ENCODE assay signal across 24 cellular contexts in the genomic region with DNA sequence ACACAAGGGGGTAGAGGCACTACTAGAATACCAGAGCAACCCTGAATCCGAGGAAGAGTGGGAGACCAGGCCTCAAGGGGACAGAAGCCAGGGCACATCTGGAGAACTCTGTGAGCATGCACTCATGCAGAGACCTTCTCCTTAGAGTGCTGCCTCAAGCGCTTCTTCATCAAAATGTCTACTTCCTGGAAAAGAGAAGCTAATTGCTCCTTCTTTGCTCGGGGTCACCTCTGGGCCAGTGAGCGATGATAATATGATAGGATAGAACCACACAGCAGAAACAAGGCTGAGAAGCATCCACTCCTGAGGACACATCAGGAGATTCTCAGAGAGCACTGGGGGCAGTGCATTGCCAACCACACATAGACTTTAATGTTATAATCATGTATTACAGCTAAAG.
"Had no signal": no experiment of that assay in that cellular context is flagged by ENCODE, and none has a peak within 500 bp of the region (broad histone marks: within the 10 kb centered on the region; RNA-seq: fewer than 3 reads in every experiment).

No MANE protein-coding gene starts in this region.

- H3K4me1 ChIP-seq: body of pancreas, gastroesophageal sphincter, thyroid gland, upper lobe of right lung had no signal

- H3K4me3 Mint-ChIP-seq: activated CD4-positive, alpha-beta T cell treated with anti-CD3 and anti-CD28 coated beads, Interleukin-2, amount 10 ng/mL, durations not matched to agents 24 days and 14 days; activated CD8-positive, alpha-beta T cell treated with anti-CD3 and anti-CD28 coated beads for 36 hours; activated naive CD4-positive, alpha-beta T cell treated with anti-CD3 and anti-CD28 coated beads, Interleukin-2, amount 50 U/mL, for 24 hours; activated T-helper 1 cell treated with anti-CD3 and anti-CD28 coated beads, Interleukin-12 subunit alpha, Interleukin-12 subunit beta, Interleukin-2, Interleukin-4 antibody, amounts not matched to agents 30 ng/mL and 10 ng/mL and 1 ng/mL, durations not matched to agents 14 hours and 24 hours and 36 hours; natural killer cell had no signal

- H3K9me3 Mint-ChIP-seq: activated CD4-positive, alpha-beta T cell treated with anti-CD3 and anti-CD28 coated beads, Interleukin-2, amount 10 ng/mL, durations not matched to agents 24 days and 14 days; activated CD8-positive, alpha-beta T cell treated with anti-CD3 and anti-CD28 coated beads for 36 hours; activated naive CD4-positive, alpha-beta T cell treated with anti-CD3 and anti-CD28 coated beads, Interleukin-2, amount 50 U/mL, for 24 hours; natural killer cell had no signal

- H3K4me3 ChIP-seq: body of pancreas, cardiac muscle cell, gastroesophageal sphincter, thyroid gland, upper lobe of right lung had no signal

- H3K27ac ChIP-seq: body of pancreas, cardiac muscle cell, epithelial cell of prostate, gastroesophageal sphincter, thyroid gland, upper lobe of right lung, VCaP had no signal

- H3K9me3 ChIP-seq: body of pancreas, gastroesophageal sphincter, thyroid gland, upper lobe of right lung had no signal

- H3K27me3 Mint-ChIP-seq: activated CD4-positive, alpha-beta T cell treated with anti-CD3 and anti-CD28 coated beads, Interleukin-2, amount 10 ng/mL, durations not matched to agents 24 days and 14 days; activated CD8-positive, alpha-beta T cell treated with anti-CD3 and anti-CD28 coated beads for 36 hours; activated naive CD4-positive, alpha-beta T cell treated with anti-CD3 and anti-CD28 coated beads, Interleukin-2, amount 50 U/mL, for 24 hours had no signal

- H3K27ac Mint-ChIP-seq: activated CD4-positive, alpha-beta T cell treated with anti-CD3 and anti-CD28 coated beads, Interleukin-2, amount 10 ng/mL, durations not matched to agents 24 days and 14 days; activated CD8-positive, alpha-beta T cell treated with anti-CD3 and anti-CD28 coated beads for 36 hours; activated naive CD4-positive, alpha-beta T cell treated with anti-CD3 and anti-CD28 coated beads, Interleukin-2, amount 50 U/mL, for 24 hours; activated T-helper 1 cell treated with anti-CD3 and anti-CD28 coated beads, Interleukin-12 subunit alpha, Interleukin-12 subunit beta, Interleukin-2, Interleukin-4 antibody, amounts not matched to agents 30 ng/mL and 10 ng/mL and 1 ng/mL, durations not matched to agents 14 hours and 24 hours and 36 hours; natural killer cell; progenitor cell of endocrine pancreas had no signal

- H3K36me3 ChIP-seq: cardiac muscle cell, gastroesophageal sphincter, thyroid gland, upper lobe of right lung had no signal

- H3K36me3 Mint-ChIP-seq: activated naive CD4-positive, alpha-beta T cell treated with anti-CD3 and anti-CD28 coated beads, Interleukin-2, amount 50 U/mL, for 24 hours; natural killer cell had no signal

- ATAC-seq: activated CD4-positive, CD25-positive, alpha-beta regulatory T cell treated with anti-CD3 and anti-CD28 coated beads, Interleukin-2, amount 50 U/mL, for 24 hours; activated CD8-positive, alpha-beta T cell treated with anti-CD3 and anti-CD28 coated beads for 36 hours; body of pancreas; gastroesophageal sphincter; left ventricle myocardium superior; natural killer cell; stimulated activated naive CD8-positive, alpha-beta T cell treated with anti-CD3 and anti-CD28 coated beads, Interleukin-15, Interleukin-2, amounts not matched to agents 100 U/mL and 50 U/mL, for 24 hours; upper lobe of right lung had no signal

- H3K27me3 ChIP-seq: body of pancreas, cardiac muscle cell, thyroid gland, upper lobe of right lung had no signal

- DNase-seq: activated CD4-positive, alpha-beta T cell treated with anti-CD3 and anti-CD28 coated beads, Interleukin-2, amount 10 ng/mL, durations not matched to agents 24 days and 14 days; activated CD8-positive, alpha-beta T cell treated with anti-CD3 and anti-CD28 coated beads for 36 hours; activated gamma-delta T cell treated with Interleukin-2 at 50 U/mL for 16 hours; anterior cingulate cortex; body of pancreas; cortex of kidney; hypothalamus; left ventricle myocardium superior; mammary epithelial cell; midbrain; natural killer cell; stimulated activated CD4-positive, alpha-beta T cell treated with anti-CD3 and anti-CD28 coated beads, Interleukin-4, amount 100 ng/mL, for 24 hours; stimulated activated naive CD8-positive, alpha-beta T cell treated with anti-CD3 and anti-CD28 coated beads, Interleukin-15, Interleukin-2, amounts not matched to agents 100 U/mL and 50 U/mL, for 24 hours; T-helper 9 cell; thyroid gland; upper lobe of right lung had no signal
